ENCODE assay signal across 1 cellular context in the genomic region with DNA sequence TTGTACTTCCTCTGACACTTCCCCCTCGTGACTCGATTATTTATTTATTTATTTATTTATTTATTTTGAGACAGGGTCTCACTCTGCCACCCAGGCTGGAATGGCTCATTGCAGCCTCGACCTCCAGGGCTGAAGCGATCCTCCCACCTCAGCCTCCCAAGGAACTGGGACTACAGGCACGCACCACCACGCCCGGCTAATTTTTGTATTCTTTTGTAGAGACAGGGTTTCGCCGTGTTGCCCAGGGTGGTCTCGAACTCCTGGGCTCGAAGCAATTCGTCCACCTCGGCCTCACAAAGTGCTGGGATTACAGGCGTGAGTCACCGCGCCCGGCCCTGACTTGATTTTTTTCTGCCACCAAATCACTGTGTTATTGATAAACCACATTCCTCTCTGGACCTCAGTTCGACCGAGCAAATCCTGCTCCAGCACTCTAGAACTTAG.
TF ChIP-seq lines count a peak whose summit lies in the region.

No MANE protein-coding gene starts in this region.

TF ChIP-seq in GM12878, 131 proteins besides CTCF, POLR2A, EP300 and RAD21:
- TF ChIP-seq IKZF2 (IDR thresholded peaks at IDR 0.05) (0 out of 4 replicates have a peak, but pooled peaks of 1 of the 2 experiments have one; percentile 14), BRCA1 (IDR thresholded peaks at IDR 0.05; ENCODE audit: low read depth, low read length) (no peak), GATAD2B (conservative IDR thresholded peaks at IDR 0.05; ENCODE audit: low read depth) (0 out of 2 replicates have a peak, but pooled peaks have one; percentile 34), MTA2 (IDR thresholded peaks at IDR 0.05; ENCODE audit: low read depth) (0 out of 2 replicates have a peak, but pooled peaks have one; percentile 9), LARP7 (IDR thresholded peaks at IDR 0.05) (peak; percentile 56; the same call in 1 of the 2 replicates)
- TF ChIP-seq, protein P1, sequence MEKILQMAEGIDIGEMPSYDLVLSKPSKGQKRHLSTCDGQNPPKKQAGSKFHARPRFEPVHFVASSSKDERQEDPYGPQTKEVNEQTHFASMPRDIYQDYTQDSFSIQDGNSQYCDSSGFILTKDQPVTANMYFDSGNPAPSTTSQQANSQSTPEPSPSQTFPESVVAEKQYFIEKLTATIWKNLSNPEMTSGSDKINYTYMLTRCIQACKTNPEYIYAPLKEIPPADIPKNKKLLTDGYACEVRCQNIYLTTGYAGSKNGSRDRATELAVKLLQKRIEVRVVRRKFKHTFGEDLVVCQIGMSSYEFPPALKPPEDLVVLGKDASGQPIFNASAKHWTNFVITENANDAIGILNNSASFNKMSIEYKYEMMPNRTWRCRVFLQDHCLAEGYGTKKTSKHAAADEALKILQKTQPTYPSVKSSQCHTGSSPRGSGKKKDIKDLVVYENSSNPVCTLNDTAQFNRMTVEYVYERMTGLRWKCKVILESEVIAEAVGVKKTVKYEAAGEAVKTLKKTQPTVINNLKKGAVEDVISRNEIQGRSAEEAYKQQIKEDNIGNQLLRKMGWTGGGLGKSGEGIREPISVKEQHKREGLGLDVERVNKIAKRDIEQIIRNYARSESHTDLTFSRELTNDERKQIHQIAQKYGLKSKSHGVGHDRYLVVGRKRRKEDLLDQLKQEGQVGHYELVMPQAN (conservative IDR thresholded peaks at IDR 0.05), result 0 out of 2 replicates have a peak, but pooled peaks have one; percentile 38
